Comparison of ENCODE assay signal across 12 cellular contexts in genomic region chr12:98372340-98373018, GRCh38.
DNase-seq lines count a peak whose midpoint lies in the region; ATAC-seq and TF ChIP-seq lines count a peak whose summit lies in the region.
"Had no signal": no experiment of that assay in that cellular context is flagged by ENCODE, and none has a peak within 500 bp of the region (broad histone marks: within the 10 kb centered on the region; RNA-seq: fewer than 3 reads in every experiment).

No MANE protein-coding gene starts in this region.

- H3K27ac ChIP-seq in BLaER1 (no peak overlapping the region), HCT116 (ENCODE audit: low read depth, low read length) (no peak overlapping the region), OCI-LY7 (ENCODE audit: low read depth, low read length, poor library complexity, severe bottlenecking) (no peak overlapping the region)
- H3K27ac ChIP-seq: Peyer's patch had no signal

- peak overlapping the region; percentile 79 for H3K4me2 ChIP-seq in BLaER1
- no peak overlapping the region for H3K4me2 ChIP-seq in HCT116 (ENCODE audit: low read length)
- H3K4me2 ChIP-seq in OCI-LY7 (ENCODE audit: low read length) = peak overlapping the region; percentile 21

- BruUV-seq in HCT116 (replicated peaks; lab: Mats Ljungman, UMichigan) (no TSS peak), OCI-LY7 (replicated peaks; lab: Mats Ljungman, UMichigan) (no TSS peak)

- H3K9me2 ChIP-seq in HCT116 (ENCODE audit: insufficient read depth) (no peaks in the 10 kb centered on the region), OCI-LY7 (ENCODE audit: insufficient read depth, low read length) (no peaks in the 10 kb centered on the region)

- H2AFZ ChIP-seq in HCT116 (ENCODE audit: low read depth, low read length, poor library complexity, severe bottlenecking) (no peak overlapping the region), OCI-LY7 (ENCODE audit: low read length) (peak overlapping the region; percentile 58; the same call in 1 of the 2 replicates)

- H3K27me3 ChIP-seq in BLaER1 (no peaks in the 10 kb centered on the region), HCT116 (ENCODE audit: insufficient read depth, low read length) (peaks cover 28% of the 10 kb centered on the region)
- H3K27me3 ChIP-seq: Peyer's patch had no signal

- H4K20me1 ChIP-seq in BLaER1 (no peaks in the 10 kb centered on the region), HCT116 (ENCODE audit: insufficient read depth) (no peaks in the 10 kb centered on the region), OCI-LY7 (ENCODE audit: insufficient read depth, low read length) (no peaks in the 10 kb centered on the region)

- intact Hi-C loops in HCT116 (cut with micrococcal nuclease) (loop anchor here (2.0 to 10.0 kb wide), 7 partner anchors 145 to 1794 kb away; no protein-coding TSS in a partner anchor), OCI-LY7 (cut with micrococcal nuclease; ENCODE audit: unreplicated experiment) (loop anchor here (1.0 to 10.0 kb wide), 8 partner anchors 24 to 1468 kb away; partner anchors contain the start of gene NEDD1)

- CTCF ChIA-PET in HCT116 (lab: Charles Lee) (no interaction called here), OCI-LY7 (lab: Charles Lee; ENCODE audit: unreplicated experiment) (no interaction called here)

- no peaks in the 10 kb centered on the region for H3K36me3 ChIP-seq in BLaER1
- no peaks in the 10 kb centered on the region for H3K36me3 ChIP-seq in HCT116 (ENCODE audit: control insufficient read depth in 1 of 2, insufficient read depth in 2 of 2, low read length in 2 of 2)
- H3K36me3 ChIP-seq in OCI-LY7 (ENCODE audit: insufficient read depth, low read length) = no peaks in the 10 kb centered on the region
- H3K36me3 ChIP-seq: Peyer's patch had no signal

- H3K9me3 ChIP-seq in BLaER1 = peaks cover 22% of the 10 kb centered on the region; the same call in 1 of the 2 replicates
- H3K9me3 ChIP-seq in HCT116 (ENCODE audit: control insufficient read depth in 1 of 2, insufficient read depth in 1 of 2, low read depth in 1 of 2, low read length in 2 of 2) = no peaks in the 10 kb centered on the region
- H3K9me3 ChIP-seq in OCI-LY7 (ENCODE audit: low read length) = no peaks in the 10 kb centered on the region
- H3K9me3 ChIP-seq: Peyer's patch had no signal

- TF ChIP-seq CTCF in HCT116 (IDR thresholded peaks at IDR 0.05 in 2 of 3, conservative IDR thresholded peaks at IDR 0.05 in 1 of 3; ENCODE audit: borderline replicate concordance in 1 of 3, insufficient read depth in 1 of 3, low read depth in 2 of 3, low read length in 2 of 3) (no peak), OCI-LY7 (conservative IDR thresholded peaks at IDR 0.05; ENCODE audit: low read length) (no peak), GM13977 (IDR thresholded peaks at IDR 0.05; ENCODE audit: extremely low read depth, insufficient read depth, missing control alignments) (no peak)

- TF ChIP-seq POLR2A in HCT116 (IDR thresholded peaks at IDR 0.05; ENCODE audit: borderline replicate concordance, extremely low read depth, insufficient read depth, insufficient read length) = no peak

- H3K4me3 ChIP-seq in BLaER1 (no peak overlapping the region), HCT116 (replicated peaks in 1 of 2; ENCODE audit: low read depth in 1 of 2, low read length in 2 of 2) (no peak overlapping the region), OCI-LY7 (ENCODE audit: low read depth, low read length, poor library complexity, severe bottlenecking) (no peak overlapping the region)
- H3K4me3 ChIP-seq: Peyer's patch had no signal

- RAD21 ChIA-PET in HCT116 (lab: Charles Lee; ENCODE audit: low non-redundant PET in 1 of 2, low total read pairs in 2 of 2, uncharacterized antibody in 2 of 2, unreplicated experiment in 2 of 2) = no interaction called here

- TF ChIP-seq RAD21 in HCT116 (IDR thresholded peaks at IDR 0.05; ENCODE audit: low read depth) = no peak

- ATAC-seq in HCT116 = peak; percentile 20; the same call in 1 of the 2 replicates

- peaks cover 72% of the 10 kb centered on the region for H3K4me1 ChIP-seq in BLaER1
- H3K4me1 ChIP-seq in HCT116 (ENCODE audit: control insufficient read depth in 1 of 2, insufficient read depth in 2 of 2, low read length in 2 of 2) = no peaks in the 10 kb centered on the region
- peaks cover 21% of the 10 kb centered on the region for H3K4me1 ChIP-seq in OCI-LY7 (ENCODE audit: insufficient read depth, low read length, poor library complexity, severe bottlenecking)
- H3K4me1 ChIP-seq: Peyer's patch had no signal

- in situ Hi-C loops in GM13977 (cut with MboI; ENCODE audit: low pct_unique_long_range_greater_than_20kb, low sequenced_read_pairs, unreplicated experiment) = no loop called here

- DNase-seq in HCT116 (ENCODE audit: low read depth, low spot score) (no peak), OCI-LY7 (ENCODE audit: low spot score) (no peak), left kidney (ENCODE audit: low read depth, low spot score) (peak; percentile 19), RPMI8226 (no peak), GM13977 (ENCODE audit: low spot score) (no peak), HUDEP-2 (lab: John Stamatoyannopoulos, UW; ENCODE audit: unreplicated experiment in 76 of 76) (no peak)
- no peak for DNase-seq in stimulated activated CD4-positive, alpha-beta T cell treated with anti-CD3 and anti-CD28 coated beads, Interleukin-4, amount 100 ng/mL, for 24 hours
- DNase-seq: CD4-positive, alpha-beta memory T cell; DND-41; GDM1; Peyer's patch had no signal

- POLR2A ChIA-PET in HCT116 (lab: Charles Lee) (no interaction called here), OCI-LY7 (lab: Charles Lee) (interaction anchor here (0.7 kb wide), 1 partner anchor 144 kb away, joined by 5 read pairs; no protein-coding TSS in a partner anchor)

- H3K9ac ChIP-seq in BLaER1 = no peak overlapping the region
- no peak overlapping the region for H3K9ac ChIP-seq in HCT116 (ENCODE audit: low read length)

- H3K79me2 ChIP-seq in HCT116 (ENCODE audit: insufficient read depth, low read length) (no peaks in the 10 kb centered on the region), OCI-LY7 (ENCODE audit: insufficient read depth, low read depth, low read length) (no peaks in the 10 kb centered on the region)

TF ChIP-seq in HCT116, 20 proteins besides CTCF, POLR2A, EP300 and RAD21:
- TF ChIP-seq JUND (IDR thresholded peaks at IDR 0.05) (no peak), ELF1 (IDR thresholded peaks at IDR 0.05; ENCODE audit: borderline replicate concordance, low read depth) (no peak), ZFX (IDR thresholded peaks at IDR 0.05) (no peak), POLR2AphosphoS5 (IDR thresholded peaks at IDR 0.05; ENCODE audit: low read depth, low read length) (no peak), SRF (IDR thresholded peaks at IDR 0.05; ENCODE audit: low read depth) (no peak), YY1 (IDR thresholded peaks at IDR 0.05; ENCODE audit: extremely low read depth, insufficient replicate concordance, low read depth, low read length) (no peak), ZBTB33 (IDR thresholded peaks at IDR 0.05; ENCODE audit: extremely low read depth, insufficient replicate concordance, low read length) (no peak), ZNF274 (IDR thresholded peaks at IDR 0.05; ENCODE audit: low read depth, low read length) (no peak), EZH2 (IDR thresholded peaks at IDR 0.05) (no peak), CEBPB (IDR thresholded peaks at IDR 0.05; ENCODE audit: low read depth) (no peak), CBX3 (IDR thresholded peaks at IDR 0.05; ENCODE audit: low read depth) (no peak), ATF3 (IDR thresholded peaks at IDR 0.05) (no peak), EGR1 (IDR thresholded peaks at IDR 0.05; ENCODE audit: low read depth) (no peak), EZH2phosphoT487 (IDR thresholded peaks at IDR 0.05; ENCODE audit: borderline replicate concordance) (no peak), TCF7L2 (IDR thresholded peaks at IDR 0.05; ENCODE audit: borderline replicate concordance, extremely low read depth, insufficient read depth, insufficient read length) (no peak), MAX (IDR thresholded peaks at IDR 0.05) (no peak), FOSL1 (IDR thresholded peaks at IDR 0.05; ENCODE audit: low read depth) (no peak), SIN3A (IDR thresholded peaks at IDR 0.05; ENCODE audit: low read depth) (no peak)
TF ChIP-seq in HCT116: peak in this region for 0.
